Comparison of ENCODE assay signal across 8 cellular contexts in the genomic region with DNA sequence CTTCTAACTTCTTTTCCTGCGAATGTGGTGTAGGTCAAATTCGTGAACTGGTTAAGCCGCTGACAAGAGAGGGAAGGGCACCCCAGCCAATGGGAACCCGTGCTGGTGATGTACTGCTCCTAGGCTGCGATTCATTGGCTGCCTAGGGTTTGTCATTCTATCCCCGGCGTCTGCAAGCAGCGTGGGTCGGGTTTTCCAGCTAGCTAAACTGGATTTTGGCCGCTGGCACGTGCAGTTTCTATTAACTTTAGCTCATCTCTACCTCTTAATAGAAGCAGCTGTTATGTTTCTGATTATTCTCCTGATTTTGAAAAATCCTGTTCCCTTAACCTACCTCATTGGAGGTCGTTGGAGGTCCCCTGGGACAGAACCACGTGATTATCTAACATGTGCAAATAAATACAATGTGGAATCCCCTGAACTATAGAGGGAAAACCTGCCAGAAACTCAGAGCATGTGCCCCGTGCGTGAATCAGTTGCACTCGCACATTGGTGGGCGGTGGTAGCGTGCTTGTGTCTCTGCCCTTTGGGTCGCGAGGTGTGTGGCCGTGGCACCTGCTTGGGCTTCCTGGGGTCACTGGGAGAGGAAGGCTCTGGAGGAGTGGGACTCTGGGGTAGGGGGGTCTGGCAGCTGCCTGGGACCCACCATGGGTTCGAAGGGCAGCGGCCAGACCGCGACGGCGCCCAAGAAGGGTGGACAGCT. TPM values are rescaled to one million over a fixed set of nuclear protein-coding genes. Genes with fewer than 3 reads are reported as not detected.
DNase-seq lines count a peak whose midpoint lies in the region; ATAC-seq and TF ChIP-seq lines count a peak whose summit lies in the region.

No MANE protein-coding gene starts in this region.

- peak overlapping the region; percentile 90 for H3K4me3 Mint-ChIP-seq in T-helper 1 cell treated with Interleukin-12 subunit alpha and Interleukin-12 subunit beta and Interleukin-4 antibody, amounts not matched to agents 30 μg/mL and 1 μg/mL, for 36 hours
- H3K4me3 Mint-ChIP-seq in progenitor cell of endocrine pancreas (ENCODE audit: low read depth), result peak overlapping the region; percentile 87

- POLR2A ChIA-PET in GM10248 (lab: Yijun Ruan, JAX), result interaction anchor here (0.6 to 2.4 kb wide), 9 partner anchors 13 to 86 kb away, joined by 3 to 26 read pairs (median 4); no protein-coding TSS in a partner anchor

- H3K4me1 Mint-ChIP-seq in T-helper 1 cell treated with Interleukin-12 subunit alpha and Interleukin-12 subunit beta and Interleukin-4 antibody, amounts not matched to agents 30 μg/mL and 1 μg/mL, for 36 hours (ENCODE audit: low read depth), result peaks cover 40% of the 10 kb centered on the region
- peaks cover 32% of the 10 kb centered on the region for H3K4me1 Mint-ChIP-seq in progenitor cell of endocrine pancreas (ENCODE audit: low read depth)

- intact Hi-C loops in left ventricle myocardium superior (cut with micrococcal nuclease), result no loop called here

- CTCF ChIA-PET in GM10248 (lab: Yijun Ruan, JAX), result interaction anchor here (0.7 to 8.8 kb wide), 11 partner anchors 9 to 283 kb away, joined by 3 to 52 read pairs (median 3); no protein-coding TSS in a partner anchor

- H3K27ac Mint-ChIP-seq in T-helper 1 cell treated with Interleukin-12 subunit alpha and Interleukin-12 subunit beta and Interleukin-4 antibody, amounts not matched to agents 30 μg/mL and 1 μg/mL, for 36 hours, result peak overlapping the region; percentile 99
- peak overlapping the region; percentile 99 for H3K27ac Mint-ChIP-seq in progenitor cell of endocrine pancreas

- ATAC-seq in HG02759 (IDR thresholded peaks at IDR 0.05; ENCODE audit: unreplicated experiment), result peak; percentile 55
- ATAC-seq in left ventricle myocardium superior, result peak; percentile 90

- no peaks in the 10 kb centered on the region for H3K27me3 Mint-ChIP-seq in T-helper 1 cell treated with Interleukin-12 subunit alpha and Interleukin-12 subunit beta and Interleukin-4 antibody, amounts not matched to agents 30 μg/mL and 1 μg/mL, for 36 hours (ENCODE audit: low read depth)
- no peaks in the 10 kb centered on the region for H3K27me3 Mint-ChIP-seq in progenitor cell of endocrine pancreas

- H3K36me3 Mint-ChIP-seq in T-helper 1 cell treated with Interleukin-12 subunit alpha and Interleukin-12 subunit beta and Interleukin-4 antibody, amounts not matched to agents 30 μg/mL and 1 μg/mL, for 36 hours (ENCODE audit: low read depth), result peaks cover 6% of the 10 kb centered on the region
- H3K36me3 Mint-ChIP-seq in progenitor cell of endocrine pancreas (ENCODE audit: insufficient read depth), result no peaks in the 10 kb centered on the region

- H3K9me3 Mint-ChIP-seq in T-helper 1 cell treated with Interleukin-12 subunit alpha and Interleukin-12 subunit beta and Interleukin-4 antibody, amounts not matched to agents 30 μg/mL and 1 μg/mL, for 36 hours, result no peaks in the 10 kb centered on the region
- H3K9me3 Mint-ChIP-seq in progenitor cell of endocrine pancreas (ENCODE audit: low read depth), result no peaks in the 10 kb centered on the region

- DNase-seq in GM10248 (ENCODE audit: extremely low spot score), result peak; percentile 83
- peak; percentile 69 for DNase-seq in NCI-H128 (lab: John Stamatoyannopoulos, UW; ENCODE audit: unreplicated experiment)
- DNase-seq in amygdala (lab: John Stamatoyannopoulos, UW), result peak; percentile 28 to 96 (median 88)
- DNase-seq in left ventricle myocardium superior, result peak; percentile 90
- peak; percentile 56 for DNase-seq in progenitor cell of endocrine pancreas (ENCODE audit: low spot score, unreplicated experiment)
- peak; percentile 93 for DNase-seq in ureter (ENCODE audit: low spot score)

- TF ChIP-seq CTCF in GM10248 (IDR thresholded peaks at IDR 0.05; ENCODE audit: control extremely low read depth, extremely low read depth, low read depth, missing control alignments) (no peak), progenitor cell of endocrine pancreas (IDR thresholded peaks at IDR 0.05; ENCODE audit: unreplicated experiment) (no peak)

RNA-seq across cellular contexts. Expression of gene PPM1A, which starts 0.9 kb away (rescaled TPM):
- total RNA-seq in left ventricle myocardium superior, result 117 TPM
- total RNA-seq in progenitor cell of endocrine pancreas, result 43.1 and 46.3 TPM in 2 replicates
- 41.2 TPM for total RNA-seq in ureter

Comparison
In these comparisons a context has a peak if more than half of its experiments do, and no peak if none do; other contexts are left out.
1. Peak in every context shown above with its lines: DNase-seq and ATAC-seq.